In the genomic region with DNA sequence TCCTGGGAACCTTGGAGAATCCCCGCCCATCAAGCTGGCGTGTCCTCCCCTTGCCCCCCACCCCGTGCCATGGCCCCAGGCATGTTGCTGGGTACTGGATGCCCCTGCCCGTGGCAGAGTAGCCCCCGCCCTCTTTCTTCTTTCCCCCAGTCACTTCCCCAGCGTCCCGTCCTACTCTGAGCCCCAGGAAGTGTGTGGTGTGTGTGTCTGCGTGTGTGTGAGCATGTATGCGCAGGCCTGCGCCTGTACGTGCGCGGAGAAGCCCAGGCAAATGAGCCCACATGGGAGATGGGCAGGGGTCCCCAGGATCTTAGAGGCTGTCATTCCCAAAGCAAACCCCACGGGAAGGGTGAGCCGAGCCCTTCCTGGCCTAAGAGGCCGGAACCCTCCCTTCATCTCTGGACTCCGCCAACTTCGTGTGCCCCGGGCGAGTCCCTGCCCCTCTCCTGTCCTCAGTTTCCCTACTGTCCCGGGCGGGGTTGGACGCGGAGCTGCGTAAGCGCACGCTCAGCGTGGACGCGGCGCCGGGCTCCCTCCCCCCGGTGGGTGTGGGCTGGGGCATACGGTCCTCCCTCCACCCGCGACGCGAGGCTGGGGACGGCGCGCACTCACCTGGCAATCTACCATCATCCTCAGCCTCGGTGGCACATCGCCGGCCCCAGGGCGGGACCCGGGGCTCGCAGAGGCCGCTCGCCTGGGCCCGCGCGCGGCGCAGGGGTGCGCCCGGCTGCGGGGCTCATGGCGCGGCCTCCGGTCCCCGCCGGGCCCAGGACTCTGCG, we compare ENCODE assay signal across 8 cellular contexts. TPM values are rescaled to one million over a fixed set of nuclear protein-coding genes. Genes with fewer than 3 reads are reported as not detected.
DNase-seq lines count a peak whose midpoint lies in the region; ATAC-seq, FAIRE-seq and TF ChIP-seq lines count a peak whose summit lies in the region.

No MANE protein-coding gene starts in this region.

- ATAC-seq in GM18861 (IDR thresholded peaks at IDR 0.05; ENCODE audit: unreplicated experiment) (peak; percentile 15), HG03103 (IDR thresholded peaks at IDR 0.05; ENCODE audit: low read depth, unreplicated experiment) (peak; percentile 13)

- no peak for FAIRE-seq in RCC 7860 (lab: Jason Lieb, UNC)

- no peaks in the 10 kb centered on the region for H3K9me3 Mint-ChIP-seq in activated naive CD4-positive, alpha-beta T cell treated with anti-CD3 and anti-CD28 coated beads for 36 hours
- peaks cover 33% of the 10 kb centered on the region for H3K9me3 Mint-ChIP-seq in glutamatergic neuron (ENCODE audit: unreplicated experiment)
- H3K9me3 Mint-ChIP-seq in progenitor cell of endocrine pancreas (ENCODE audit: low read depth) = no peaks in the 10 kb centered on the region

- intact Hi-C loops in activated naive CD4-positive, alpha-beta T cell treated with anti-CD3 and anti-CD28 coated beads for 36 hours (cut with micrococcal nuclease) = loop anchor here (1.0 to 10.0 kb wide), 3 partner anchors 27 to 916 kb away; a partner anchor contains a TSS

- TF ChIP-seq CTCF in glutamatergic neuron (IDR thresholded peaks at IDR 0.05; ENCODE audit: partially characterized antibody, unreplicated experiment) = no peak
- no peak for TF ChIP-seq CTCF in progenitor cell of endocrine pancreas (IDR thresholded peaks at IDR 0.05; ENCODE audit: unreplicated experiment)

- peak overlapping the region; percentile 72 for H3K27ac Mint-ChIP-seq in activated naive CD4-positive, alpha-beta T cell treated with anti-CD3 and anti-CD28 coated beads for 36 hours
- peak overlapping the region; percentile 98 for H3K27ac Mint-ChIP-seq in glutamatergic neuron (ENCODE audit: unreplicated experiment)
- H3K27ac Mint-ChIP-seq in progenitor cell of endocrine pancreas = peak overlapping the region; percentile 96

- CTCF ChIA-PET in activated naive CD4-positive, alpha-beta T cell treated with anti-CD3 and anti-CD28 coated beads for 36 hours (lab: Charles Lee) = interaction anchor here (1.2 to 5.7 kb wide), 11 partner anchors 8 to 127 kb away, joined by 3 to 85 read pairs (median 7); a partner anchor contains a TSS

- peak overlapping the region; percentile 93 for H3K4me3 Mint-ChIP-seq in activated naive CD4-positive, alpha-beta T cell treated with anti-CD3 and anti-CD28 coated beads for 36 hours
- H3K4me3 Mint-ChIP-seq in glutamatergic neuron (ENCODE audit: unreplicated experiment) = peak overlapping the region; percentile 98
- peak overlapping the region; percentile 90 for H3K4me3 Mint-ChIP-seq in progenitor cell of endocrine pancreas (ENCODE audit: low read depth)

- H3K27me3 Mint-ChIP-seq in activated naive CD4-positive, alpha-beta T cell treated with anti-CD3 and anti-CD28 coated beads for 36 hours (ENCODE audit: low read depth) = no peaks in the 10 kb centered on the region
- H3K27me3 Mint-ChIP-seq in glutamatergic neuron (ENCODE audit: unreplicated experiment) (peaks cover 25% of the 10 kb centered on the region), progenitor cell of endocrine pancreas (no peaks in the 10 kb centered on the region)

- peaks cover 31% of the 10 kb centered on the region for H3K4me1 Mint-ChIP-seq in activated naive CD4-positive, alpha-beta T cell treated with anti-CD3 and anti-CD28 coated beads for 36 hours (ENCODE audit: low read depth)
- H3K4me1 Mint-ChIP-seq in glutamatergic neuron (ENCODE audit: low read depth, unreplicated experiment) = peaks cover 22% of the 10 kb centered on the region
- H3K4me1 Mint-ChIP-seq in progenitor cell of endocrine pancreas (ENCODE audit: low read depth) = peaks cover 20% of the 10 kb centered on the region

- no peaks in the 10 kb centered on the region for H3K36me3 Mint-ChIP-seq in activated naive CD4-positive, alpha-beta T cell treated with anti-CD3 and anti-CD28 coated beads for 36 hours (ENCODE audit: low read depth)
- H3K36me3 Mint-ChIP-seq in glutamatergic neuron (ENCODE audit: unreplicated experiment) (no peaks in the 10 kb centered on the region), progenitor cell of endocrine pancreas (ENCODE audit: insufficient read depth) (no peaks in the 10 kb centered on the region)

- DNase-seq in AG08395 (ENCODE audit: low spot score) = peak; percentile 45
- DNase-seq in RCC 7860 (ENCODE audit: low spot score) = peak; percentile 4
- DNase-seq in activated naive CD4-positive, alpha-beta T cell treated with anti-CD3 and anti-CD28 coated beads for 36 hours = peak; percentile 61
- no peak for DNase-seq in glutamatergic neuron
- no peak for DNase-seq in progenitor cell of endocrine pancreas (ENCODE audit: low spot score, unreplicated experiment)
- no peak for DNase-seq in NCI-H2107 treated with DMSO at 0.1 percent for 48 hours (lab: John Stamatoyannopoulos, UW; ENCODE audit: unreplicated experiment)

RNA-seq across cellular contexts. Expression of a gene that starts 15.2 kb away (rescaled TPM):
- total RNA-seq in activated naive CD4-positive, alpha-beta T cell treated with anti-CD3 and anti-CD28 coated beads for 36 hours = 1 to 10 TPM; 3.9 to 4.7 TPM
- total RNA-seq in glutamatergic neuron (ENCODE audit: unreplicated experiment) = 1.3 TPM
- 5.2 and 7.3 TPM in 2 replicates for total RNA-seq in progenitor cell of endocrine pancreas

RNA-seq across cellular contexts. Expression of a gene that starts 27.5 kb away (rescaled TPM):
- 10 to 100 TPM; 29.5 to 32.5 TPM for total RNA-seq in activated naive CD4-positive, alpha-beta T cell treated with anti-CD3 and anti-CD28 coated beads for 36 hours
- total RNA-seq in glutamatergic neuron (ENCODE audit: unreplicated experiment) (449 TPM), progenitor cell of endocrine pancreas (82.3 and 84.6 TPM in 2 replicates)

Comparison
In these comparisons a context has a peak if more than half of its experiments do, and no peak if none do; other contexts are left out.
1. DNase-seq: peak in AG08395 (single experiment), RCC 7860 (single experiment) and activated naive CD4-positive, alpha-beta T cell treated with anti-CD3 and anti-CD28 coated beads for 36 hours (single experiment); none in glutamatergic neuron (single experiment), progenitor cell of endocrine pancreas (single experiment) and NCI-H2107 treated with DMSO at 0.1 percent for 48 hours (single experiment).
2. Peak in every context shown above with its lines, with median percentiles within 50 percentile points of each other: H3K27ac Mint-ChIP-seq and H3K4me3 Mint-ChIP-seq.